In the genomic region with DNA sequence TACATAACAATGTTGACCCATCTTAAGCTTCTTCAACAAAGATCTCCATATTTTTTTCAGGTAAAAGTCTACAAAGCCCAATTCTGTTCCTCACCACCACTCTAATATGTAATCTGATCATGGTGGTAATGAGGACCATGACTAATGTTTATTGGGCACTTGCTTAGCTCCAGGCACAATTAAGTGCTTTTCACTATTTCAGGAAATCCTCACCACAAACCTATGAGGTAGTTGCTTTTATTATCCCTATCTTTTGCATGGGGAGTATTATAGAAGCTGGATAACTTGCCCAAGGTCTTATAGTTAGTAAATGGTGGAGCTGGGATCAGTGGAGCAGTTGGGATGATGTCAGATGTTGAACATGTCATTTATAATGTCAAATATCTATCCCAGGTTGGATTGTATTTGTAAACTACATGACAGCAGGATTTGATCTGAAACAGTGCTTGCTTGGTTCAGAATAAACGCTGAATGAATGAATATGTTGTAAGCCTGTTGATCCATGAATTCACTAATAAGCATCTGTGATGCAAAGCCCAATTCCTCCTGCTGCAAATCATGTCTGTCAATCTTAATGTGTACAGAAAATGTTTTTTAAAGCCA, we compare ENCODE assay signal across 1 cellular context.
TF ChIP-seq lines count a peak whose summit lies in the region.

No MANE protein-coding gene starts in this region.

TF ChIP-seq in WTC11, 78 proteins besides CTCF, POLR2A, EP300 and RAD21 (continued from another document):
- TF ChIP-seq, protein P1, sequence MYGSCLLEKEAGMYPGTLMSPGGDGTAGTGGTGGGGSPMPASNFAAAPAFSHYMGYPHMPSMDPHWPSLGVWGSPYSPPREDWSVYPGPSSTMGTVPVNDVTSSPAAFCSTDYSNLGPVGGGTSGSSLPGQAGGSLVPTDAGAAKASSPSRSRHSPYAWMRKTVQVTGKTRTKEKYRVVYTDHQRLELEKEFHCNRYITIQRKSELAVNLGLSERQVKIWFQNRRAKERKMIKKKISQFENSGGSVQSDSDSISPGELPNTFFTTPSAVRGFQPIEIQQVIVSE (CRISPR knock-in tag; IDR thresholded peaks at IDR 0.05; ENCODE audit: borderline replicate concordance) = no peak
- TF ChIP-seq TP53 (CRISPR knock-in tag; IDR thresholded peaks at IDR 0.05) = no peak
- TF ChIP-seq ZNF423 (CRISPR knock-in tag; IDR thresholded peaks at IDR 0.05) = no peak
- TF ChIP-seq, protein P2, sequence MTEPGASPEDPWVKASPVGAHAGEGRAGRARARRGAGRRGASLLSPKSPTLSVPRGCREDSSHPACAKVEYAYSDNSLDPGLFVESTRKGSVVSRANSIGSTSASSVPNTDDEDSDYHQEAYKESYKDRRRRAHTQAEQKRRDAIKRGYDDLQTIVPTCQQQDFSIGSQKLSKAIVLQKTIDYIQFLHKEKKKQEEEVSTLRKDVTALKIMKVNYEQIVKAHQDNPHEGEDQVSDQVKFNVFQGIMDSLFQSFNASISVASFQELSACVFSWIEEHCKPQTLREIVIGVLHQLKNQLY (CRISPR knock-in tag; IDR thresholded peaks at IDR 0.05) = no peak
- TF ChIP-seq NR1H2 (CRISPR knock-in tag; IDR thresholded peaks at IDR 0.05) = no peak
- TF ChIP-seq NFATC4 (CRISPR knock-in tag; IDR thresholded peaks at IDR 0.05) = no peak
- TF ChIP-seq SOX15 (CRISPR knock-in tag; IDR thresholded peaks at IDR 0.05) = no peak
- TF ChIP-seq TEAD4 (CRISPR knock-in tag; IDR thresholded peaks at IDR 0.05) = no peak
- TF ChIP-seq CREM (CRISPR knock-in tag; IDR thresholded peaks at IDR 0.05) = no peak
- TF ChIP-seq, protein P3, sequence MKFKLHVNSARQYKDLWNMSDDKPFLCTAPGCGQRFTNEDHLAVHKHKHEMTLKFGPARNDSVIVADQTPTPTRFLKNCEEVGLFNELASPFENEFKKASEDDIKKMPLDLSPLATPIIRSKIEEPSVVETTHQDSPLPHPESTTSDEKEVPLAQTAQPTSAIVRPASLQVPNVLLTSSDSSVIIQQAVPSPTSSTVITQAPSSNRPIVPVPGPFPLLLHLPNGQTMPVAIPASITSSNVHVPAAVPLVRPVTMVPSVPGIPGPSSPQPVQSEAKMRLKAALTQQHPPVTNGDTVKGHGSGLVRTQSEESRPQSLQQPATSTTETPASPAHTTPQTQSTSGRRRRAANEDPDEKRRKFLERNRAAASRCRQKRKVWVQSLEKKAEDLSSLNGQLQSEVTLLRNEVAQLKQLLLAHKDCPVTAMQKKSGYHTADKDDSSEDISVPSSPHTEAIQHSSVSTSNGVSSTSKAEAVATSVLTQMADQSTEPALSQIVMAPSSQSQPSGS (CRISPR knock-in tag; IDR thresholded peaks at IDR 0.05; ENCODE audit: borderline replicate concordance, low read depth) = no peak
